Comparison of ENCODE assay signal across 1 cellular context in genomic region chr10:118042827-118043242, GRCh38.
TF ChIP-seq lines count a peak whose summit lies in the region.

No MANE protein-coding gene starts in this region.

TF ChIP-seq in GM12878, 131 proteins besides CTCF, POLR2A, EP300 and RAD21 (continued from another document):
- TF ChIP-seq CHD4 (IDR thresholded peaks at IDR 0.05) (no peak), ELK1 (IDR thresholded peaks at IDR 0.05; ENCODE audit: low read depth, low read length) (no peak), PAX5 (IDR thresholded peaks at IDR 0.05; ENCODE audit: borderline replicate concordance, low read depth, low read length) (no peak), HDAC2 (IDR thresholded peaks at IDR 0.05) (no peak), LARP7 (IDR thresholded peaks at IDR 0.05) (no peak), SKIL (IDR thresholded peaks at IDR 0.05; ENCODE audit: low read depth, poor library complexity, severe bottlenecking) (no peak), ASH2L (IDR thresholded peaks at IDR 0.05; ENCODE audit: borderline replicate concordance, low read depth) (no peak), NBN (IDR thresholded peaks at IDR 0.05) (no peak), SIX5 (IDR thresholded peaks at IDR 0.05; ENCODE audit: low read depth, low read length, severe bottlenecking) (no peak)
